ENCODE assay signal across 8 cellular contexts in genomic region chr9:37903581-37903830, GRCh38. TPM values are rescaled to one million over a fixed set of nuclear protein-coding genes. Genes with fewer than 3 reads are reported as not detected.
DNase-seq lines count a peak whose midpoint lies in the region; ATAC-seq and TF ChIP-seq lines count a peak whose summit lies in the region.

No MANE protein-coding gene starts in this region.

- peaks cover 7% of the 10 kb centered on the region for H3K36me3 ChIP-seq in Panc1 (ENCODE audit: control insufficient read depth, insufficient read depth, low read length)
- H3K36me3 ChIP-seq in mucosa of stomach (ENCODE audit: control insufficient read depth, insufficient read depth, low read length) = no peaks in the 10 kb centered on the region

- CTCF ChIA-PET in Panc1 (lab: Charles Lee) = interaction anchor here (1.1 kb wide), 1 partner anchor 423 kb away, joined by 3 read pairs; no protein-coding TSS in a partner anchor

- H3K27me3 ChIP-seq in Panc1 (ENCODE audit: control insufficient read depth, insufficient read depth, low read length) (no peaks in the 10 kb centered on the region), dorsolateral prefrontal cortex (no peaks in the 10 kb centered on the region), mucosa of stomach (ENCODE audit: control insufficient read depth, insufficient read depth, low read length) (no peaks in the 10 kb centered on the region)

- H3K4me1 ChIP-seq in Panc1 (ENCODE audit: control insufficient read depth, insufficient read depth, low read length) (peaks cover 16% of the 10 kb centered on the region), mucosa of stomach (ENCODE audit: control insufficient read depth, insufficient read depth, low read length) (peaks cover 17% of the 10 kb centered on the region)

- TF ChIP-seq CTCF in Panc1 (IDR thresholded peaks at IDR 0.05) (no peak), dorsolateral prefrontal cortex (IDR thresholded peaks at IDR 0.05 in 54 of 56, conservative IDR thresholded peaks at IDR 0.05 in 2 of 56; ENCODE audit: low read depth in 1 of 56, partially characterized antibody in 56 of 56) (no peak)

- BruUV-seq in Panc1 (replicated peaks; lab: Mats Ljungman, UMichigan) = no TSS peak

- H3K9ac ChIP-seq in mucosa of stomach (ENCODE audit: low read length) = peak overlapping the region; percentile 83

- no peaks in the 10 kb centered on the region for H3K9me3 ChIP-seq in Panc1 (ENCODE audit: control insufficient read depth, insufficient read depth, low read depth, low read length)
- no peaks in the 10 kb centered on the region for H3K9me3 ChIP-seq in mucosa of stomach (ENCODE audit: control insufficient read depth, low read length)

- peak overlapping the region; percentile 74 to 84 for H3K4me3 ChIP-seq in Panc1 (ENCODE audit: low read depth in 2 of 2, low read length in 2 of 2)
- H3K4me3 ChIP-seq in dorsolateral prefrontal cortex = peak overlapping the region; percentile 51 to 100 (median 94)
- H3K4me3 ChIP-seq in mucosa of stomach (ENCODE audit: low read length) = peak overlapping the region; percentile 62

- ATAC-seq in HG02623 (IDR thresholded peaks at IDR 0.05; ENCODE audit: unreplicated experiment) (peak; percentile 42), Panc1 (peak; percentile 75; the same call in 1 of the 2 replicates)

- in situ Hi-C loops in Panc1 (cut with HindIII; ENCODE audit: low pct_unique_long_range_greater_than_20kb, low sequenced_read_pairs) = no loop called here

- H3K27ac ChIP-seq in Panc1 (ENCODE audit: low read length) (peak overlapping the region; percentile 79), dorsolateral prefrontal cortex (peak overlapping the region in 55 of 59 donors; percentile 28 to 97 (median 89))

- POLR2A ChIA-PET in Panc1 (lab: Charles Lee) = interaction anchor here (0.5 to 0.6 kb wide), 2 partner anchors 23 to 618 kb away, joined by 3 read pairs; no protein-coding TSS in a partner anchor

- DNase-seq in NCI-H748 (lab: John Stamatoyannopoulos, UW; ENCODE audit: unreplicated experiment) (peak; percentile 72), NCI-H748 treated with DMSO at 0.1 percent for 48 hours (lab: John Stamatoyannopoulos, UW) (no peak), Panc1 (ENCODE audit: low read depth, low spot score) (no peak), dorsolateral prefrontal cortex (peak in 1 of 10 donors; percentile 33), NOMO-1 treated with DMSO at 0.1 percent for 48 hours (lab: John Stamatoyannopoulos, UW; ENCODE audit: unreplicated experiment) (no peak), NCI-H2171 (lab: John Stamatoyannopoulos, UW) (no peak)

- intact Hi-C loops in Panc1 (cut with micrococcal nuclease; ENCODE audit: unreplicated experiment) (no loop called here), dorsolateral prefrontal cortex (cut with DNase I) (loop anchor here (2.0 to 10.0 kb wide), 9 partner anchors 103 to 499 kb away; partner anchors contain the start of genes ALDH1B1 (in 1 of the 2), DCAF10 (in 1 of the 2), EXOSC3 (in 1 of the 2) and FBXO10 (in 1 of the 2))

RNA-seq across cellular contexts. Expression of gene SLC25A51, which starts 0.4 kb away (rescaled TPM):
- 23.4 TPM for total RNA-seq in Panc1 (2021; ENCODE audit: unreplicated experiment)
- polyA plus RNA-seq in Panc1 (2012; ENCODE audit: insufficient read length) = 5.9 TPM
- 10 to 100 TPM; 21.6 to 40.8 (median 32.4) TPM for total RNA-seq in dorsolateral prefrontal cortex
